8 cellular contexts compared by ENCODE assay signal in genomic region chr22:50260801-50261614, GRCh38. TPM values are rescaled to one million over a fixed set of nuclear protein-coding genes. Genes with fewer than 3 reads are reported as not detected.
DNase-seq lines count a peak whose midpoint lies in the region; ATAC-seq and TF ChIP-seq lines count a peak whose summit lies in the region.

No MANE protein-coding gene starts in this region.

- DNase-seq in Daoy (ENCODE audit: low read depth) (peak; percentile 76), SK-N-DZ (ENCODE audit: low spot score) (peak; percentile 56), dermis blood vessel endothelial cell (peak; percentile 76), mesenchymal stem cell (peak; percentile 72), NCI-H774 (lab: John Stamatoyannopoulos, UW) (no peak)

- peak overlapping the region; percentile 85 for H3K9ac ChIP-seq in mesenchymal stem cell (ENCODE audit: low read length)

- ATAC-seq in HG02623 (IDR thresholded peaks at IDR 0.05; ENCODE audit: unreplicated experiment): no peak

- H3K27me3 ChIP-seq in mesenchymal stem cell (ENCODE audit: control insufficient read depth in 1 of 2, insufficient read depth in 1 of 2, low read length in 2 of 2) (peaks cover 0 to 11% of the 10 kb centered on the region in 2 experiments), thymus (ENCODE audit: control insufficient read depth, insufficient read depth) (peaks cover 52% of the 10 kb centered on the region)

- peaks cover 21% of the 10 kb centered on the region for H3K79me1 ChIP-seq in mesenchymal stem cell (replicated peaks; ENCODE audit: low read length, poor library complexity, severe bottlenecking)

- H3K9me3 ChIP-seq in HEK293 (ENCODE audit: control insufficient read depth, insufficient read depth, low read depth, low read length) (no peaks in the 10 kb centered on the region), mesenchymal stem cell (ENCODE audit: control insufficient read depth, low read length) (no peaks in the 10 kb centered on the region), thymus (ENCODE audit: control insufficient read depth) (no peaks in the 10 kb centered on the region)

- peak overlapping the region; percentile 85 for H2BK15ac ChIP-seq in mesenchymal stem cell (ENCODE audit: low read depth, poor library complexity, severe bottlenecking)

- H3K4me1 ChIP-seq in HEK293 (ENCODE audit: control insufficient read depth, insufficient read depth, low read length): peaks cover 11% of the 10 kb centered on the region
- peaks cover 37% of the 10 kb centered on the region for H3K4me1 ChIP-seq in mesenchymal stem cell (ENCODE audit: control insufficient read depth, insufficient read depth, low read depth, low read length)
- H3K4me1 ChIP-seq in thymus (ENCODE audit: control insufficient read depth, insufficient read depth, low read length): no peaks in the 10 kb centered on the region

- H3K4ac ChIP-seq in mesenchymal stem cell (ENCODE audit: low read depth in 1 of 2, low read length in 2 of 2): peak overlapping the region; percentile 77

- H2AFZ ChIP-seq in mesenchymal stem cell (ENCODE audit: low read depth, low read length): no peak overlapping the region

- peak overlapping the region; percentile 83 to 96 for H3K14ac ChIP-seq in mesenchymal stem cell (ENCODE audit: low read length in 2 of 2)

- H4K8ac ChIP-seq in mesenchymal stem cell (ENCODE audit: low read length): peak overlapping the region; percentile 59

- no peak overlapping the region for H2AK5ac ChIP-seq in mesenchymal stem cell (ENCODE audit: low read length, severe bottlenecking)

- peak overlapping the region; percentile 59 for H3K4me3 ChIP-seq in HEK293 (ENCODE audit: low read depth, low read length)
- peak overlapping the region; percentile 71 to 82 for H3K4me3 ChIP-seq in mesenchymal stem cell (ENCODE audit: insufficient read depth in 1 of 2, low read depth in 1 of 2, low read length in 2 of 2)
- H3K4me3 ChIP-seq in thymus (ENCODE audit: low read length): peak overlapping the region; percentile 37

- peak overlapping the region; percentile 89 for H2BK120ac ChIP-seq in mesenchymal stem cell (ENCODE audit: low read depth, low read length)

- H2BK12ac ChIP-seq in mesenchymal stem cell (ENCODE audit: low read length in 2 of 2): peak overlapping the region in 1 of 2 experiments; percentile 29

- TF ChIP-seq CTCF in HEK293 (tag by site-specific recombination; IDR thresholded peaks at IDR 0.05): no peak

- under 1% methylated on average over 52 of the region's 92 CpGs for WGBS in mesenchymal stem cell
- 2% methylated on average over 92 of the region's 92 CpGs for WGBS in thymus

- H3K23ac ChIP-seq in mesenchymal stem cell (ENCODE audit: low read length in 2 of 2): peak overlapping the region in 1 of 2 experiments; percentile 96

- H3K27ac ChIP-seq in HEK293 (ENCODE audit: extremely low read depth, low read depth, low read length): peak overlapping the region; percentile 87; the same call in 1 of the 2 replicates
- H3K27ac ChIP-seq in mesenchymal stem cell (ENCODE audit: low read length, poor library complexity, severe bottlenecking): peak overlapping the region; percentile 24
- no peak overlapping the region for H3K27ac ChIP-seq in thymus (ENCODE audit: low read depth)

- H4K91ac ChIP-seq in mesenchymal stem cell (ENCODE audit: low read length): peak overlapping the region; percentile 80

- H3K36me3 ChIP-seq in HEK293 (ENCODE audit: control insufficient read depth in 2 of 2, insufficient read depth in 1 of 2, low read length in 2 of 2) (peaks cover 0 to 36% of the 10 kb centered on the region in 2 experiments; a peak in 2 of 3 replicates), mesenchymal stem cell (ENCODE audit: control insufficient read depth in 1 of 2, insufficient read depth in 2 of 2, low read depth in 1 of 2, low read length in 2 of 2) (peaks cover 4 to 38% of the 10 kb centered on the region in 2 experiments), thymus (ENCODE audit: control insufficient read depth, insufficient read depth) (no peaks in the 10 kb centered on the region)

- POLR2A ChIA-PET in HEK293 (lab: Yijun Ruan, JAX): interaction anchor here (0.7 to 2.7 kb wide), 7 partner anchors 10 to 324 kb away, joined by 3 to 20 read pairs (median 4); partner anchors contain the start of genes HDAC10 and TUBGCP6

- CTCF ChIA-PET in HEK293 (lab: Yijun Ruan, JAX): interaction anchor here (0.5 to 2.8 kb wide), 3 partner anchors 9 to 33 kb away, joined by 3 to 10 read pairs (median 4); no protein-coding TSS in a partner anchor

- peak overlapping the region; percentile 77 to 81 for H3K18ac ChIP-seq in mesenchymal stem cell (ENCODE audit: low read depth in 1 of 2, low read length in 2 of 2)

- peak overlapping the region; percentile 84 for H3K4me2 ChIP-seq in mesenchymal stem cell (ENCODE audit: low read length, poor library complexity, severe bottlenecking)

- no peak overlapping the region for H2BK5ac ChIP-seq in mesenchymal stem cell (ENCODE audit: low read depth, low read length, poor library complexity, severe bottlenecking)

TF ChIP-seq in HEK293, 187 proteins besides CTCF, POLR2A, EP300 and RAD21 (continues in another document):
- TF ChIP-seq ZIC2 (tag by site-specific recombination; IDR thresholded peaks at IDR 0.05) (peak; percentile 89), ZNF426 (tag by site-specific recombination; IDR thresholded peaks at IDR 0.05) (no peak), ZNF830 (tag by site-specific recombination; IDR thresholded peaks at IDR 0.05; ENCODE audit: low read depth) (no peak)
- TF ChIP-seq, protein P1, sequence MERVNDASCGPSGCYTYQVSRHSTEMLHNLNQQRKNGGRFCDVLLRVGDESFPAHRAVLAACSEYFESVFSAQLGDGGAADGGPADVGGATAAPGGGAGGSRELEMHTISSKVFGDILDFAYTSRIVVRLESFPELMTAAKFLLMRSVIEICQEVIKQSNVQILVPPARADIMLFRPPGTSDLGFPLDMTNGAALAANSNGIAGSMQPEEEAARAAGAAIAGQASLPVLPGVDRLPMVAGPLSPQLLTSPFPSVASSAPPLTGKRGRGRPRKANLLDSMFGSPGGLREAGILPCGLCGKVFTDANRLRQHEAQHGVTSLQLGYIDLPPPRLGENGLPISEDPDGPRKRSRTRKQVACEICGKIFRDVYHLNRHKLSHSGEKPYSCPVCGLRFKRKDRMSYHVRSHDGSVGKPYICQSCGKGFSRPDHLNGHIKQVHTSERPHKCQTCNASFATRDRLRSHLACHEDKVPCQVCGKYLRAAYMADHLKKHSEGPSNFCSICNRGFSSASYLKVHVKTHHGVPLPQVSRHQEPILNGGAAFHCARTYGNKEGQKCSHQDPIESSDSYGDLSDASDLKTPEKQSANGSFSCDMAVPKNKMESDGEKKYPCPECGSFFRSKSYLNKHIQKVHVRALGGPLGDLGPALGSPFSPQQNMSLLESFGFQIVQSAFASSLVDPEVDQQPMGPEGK (tag by site-specific recombination; IDR thresholded peaks at IDR 0.05): peak; percentile 83
- TF ChIP-seq, protein P2, sequence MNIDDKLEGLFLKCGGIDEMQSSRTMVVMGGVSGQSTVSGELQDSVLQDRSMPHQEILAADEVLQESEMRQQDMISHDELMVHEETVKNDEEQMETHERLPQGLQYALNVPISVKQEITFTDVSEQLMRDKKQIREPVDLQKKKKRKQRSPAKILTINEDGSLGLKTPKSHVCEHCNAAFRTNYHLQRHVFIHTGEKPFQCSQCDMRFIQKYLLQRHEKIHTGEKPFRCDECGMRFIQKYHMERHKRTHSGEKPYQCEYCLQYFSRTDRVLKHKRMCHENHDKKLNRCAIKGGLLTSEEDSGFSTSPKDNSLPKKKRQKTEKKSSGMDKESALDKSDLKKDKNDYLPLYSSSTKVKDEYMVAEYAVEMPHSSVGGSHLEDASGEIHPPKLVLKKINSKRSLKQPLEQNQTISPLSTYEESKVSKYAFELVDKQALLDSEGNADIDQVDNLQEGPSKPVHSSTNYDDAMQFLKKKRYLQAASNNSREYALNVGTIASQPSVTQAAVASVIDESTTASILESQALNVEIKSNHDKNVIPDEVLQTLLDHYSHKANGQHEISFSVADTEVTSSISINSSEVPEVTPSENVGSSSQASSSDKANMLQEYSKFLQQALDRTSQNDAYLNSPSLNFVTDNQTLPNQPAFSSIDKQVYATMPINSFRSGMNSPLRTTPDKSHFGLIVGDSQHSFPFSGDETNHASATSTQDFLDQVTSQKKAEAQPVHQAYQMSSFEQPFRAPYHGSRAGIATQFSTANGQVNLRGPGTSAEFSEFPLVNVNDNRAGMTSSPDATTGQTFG (tag by site-specific recombination; IDR thresholded peaks at IDR 0.05; ENCODE audit: borderline replicate concordance): no peak

RNA-seq across cellular contexts. Expression of gene MAPK12, which starts 0.5 kb away (rescaled TPM):
- total RNA-seq in Daoy (2014; rRNA removed; shearing (Covaris generic)): 14.6 and 16.9 TPM in 2 replicates
- polyA plus RNA-seq in SK-N-DZ (2014; cell fraction: cytosol; rRNA removed): 84.1 and 85.6 TPM in 2 replicates
- polyA plus RNA-seq in SK-N-DZ (2014; cell fraction: nucleus; rRNA removed): 421 and 514 TPM in 2 replicates
- 73.4 and 118 TPM in 2 replicates for total RNA-seq in dermis blood vessel endothelial cell
- polyA plus RNA-seq in mesenchymal stem cell (2013, experiment 1 of 2): 34.8 TPM
- 35.2 TPM for polyA plus RNA-seq in mesenchymal stem cell (2013, experiment 2 of 2)
- polyA plus RNA-seq in thymus: 8.2 TPM

RNA-seq across cellular contexts. Expression of gene MAPK11, which starts 9.2 kb away (rescaled TPM):
- 1.3 and 4.8 TPM in 2 replicates for total RNA-seq in Daoy (2014; rRNA removed; shearing (Covaris generic))
- 12.7 and 14.7 TPM in 2 replicates for polyA plus RNA-seq in SK-N-DZ (2014; cell fraction: cytosol; rRNA removed)
- 144 and 172 TPM in 2 replicates for polyA plus RNA-seq in SK-N-DZ (2014; cell fraction: nucleus; rRNA removed)
- 21.4 and 41.7 TPM in 2 replicates for total RNA-seq in dermis blood vessel endothelial cell
- 5.5 TPM for polyA plus RNA-seq in mesenchymal stem cell (2013, experiment 1 of 2)
- polyA plus RNA-seq in mesenchymal stem cell (2013, experiment 2 of 2): 5.0 TPM
- polyA plus RNA-seq in thymus: 17.7 TPM

RNA-seq across cellular contexts. Expression of gene HDAC10, which starts 9.9 kb away (rescaled TPM):
- total RNA-seq in Daoy (2014; rRNA removed; shearing (Covaris generic)): 5.1 and 18.1 TPM in 2 replicates
- polyA plus RNA-seq in SK-N-DZ (2014; cell fraction: cytosol; rRNA removed): 14.2 and 18.3 TPM in 2 replicates
- 244 and 259 TPM in 2 replicates for polyA plus RNA-seq in SK-N-DZ (2014; cell fraction: nucleus; rRNA removed)
- 35.2 and 39.5 TPM in 2 replicates for total RNA-seq in dermis blood vessel endothelial cell
- polyA plus RNA-seq in mesenchymal stem cell (2013, experiment 1 of 2): 21.1 TPM
- 19.2 TPM for polyA plus RNA-seq in mesenchymal stem cell (2013, experiment 2 of 2)
- 61.6 TPM for polyA plus RNA-seq in thymus

RNA-seq across cellular contexts. Expression of gene TUBGCP6, which starts 16.2 kb away (rescaled TPM):
- total RNA-seq in Daoy (2014; rRNA removed; shearing (Covaris generic)): 9.0 and 17.3 TPM in 2 replicates
- polyA plus RNA-seq in SK-N-DZ (2014; cell fraction: cytosol; rRNA removed): 21.2 and 23.3 TPM in 2 replicates
- polyA plus RNA-seq in SK-N-DZ (2014; cell fraction: nucleus; rRNA removed): 225 and 301 TPM in 2 replicates
- total RNA-seq in dermis blood vessel endothelial cell: 28.5 and 38.1 TPM in 2 replicates
- polyA plus RNA-seq in mesenchymal stem cell (2013, experiment 1 of 2): 10.1 TPM
- 9.1 TPM for polyA plus RNA-seq in mesenchymal stem cell (2013, experiment 2 of 2)
- polyA plus RNA-seq in thymus: 96.6 TPM

RNA-seq across cellular contexts. Expression of gene PLXNB2, which starts 46.4 kb away (rescaled TPM):
- total RNA-seq in Daoy (2014; rRNA removed; shearing (Covaris generic)): 35.8 and 42.4 TPM in 2 replicates
- polyA plus RNA-seq in SK-N-DZ (2014; cell fraction: cytosol; rRNA removed): 60.4 and 75.0 TPM in 2 replicates
- polyA plus RNA-seq in SK-N-DZ (2014; cell fraction: nucleus; rRNA removed): 183 and 241 TPM in 2 replicates
- total RNA-seq in dermis blood vessel endothelial cell: 96.1 and 135 TPM in 2 replicates
- 242 TPM for polyA plus RNA-seq in mesenchymal stem cell (2013, experiment 1 of 2)
- polyA plus RNA-seq in mesenchymal stem cell (2013, experiment 2 of 2): 231 TPM
- 53.2 TPM for polyA plus RNA-seq in thymus
